1 cellular context compared by ENCODE assay signal in the genomic region with DNA sequence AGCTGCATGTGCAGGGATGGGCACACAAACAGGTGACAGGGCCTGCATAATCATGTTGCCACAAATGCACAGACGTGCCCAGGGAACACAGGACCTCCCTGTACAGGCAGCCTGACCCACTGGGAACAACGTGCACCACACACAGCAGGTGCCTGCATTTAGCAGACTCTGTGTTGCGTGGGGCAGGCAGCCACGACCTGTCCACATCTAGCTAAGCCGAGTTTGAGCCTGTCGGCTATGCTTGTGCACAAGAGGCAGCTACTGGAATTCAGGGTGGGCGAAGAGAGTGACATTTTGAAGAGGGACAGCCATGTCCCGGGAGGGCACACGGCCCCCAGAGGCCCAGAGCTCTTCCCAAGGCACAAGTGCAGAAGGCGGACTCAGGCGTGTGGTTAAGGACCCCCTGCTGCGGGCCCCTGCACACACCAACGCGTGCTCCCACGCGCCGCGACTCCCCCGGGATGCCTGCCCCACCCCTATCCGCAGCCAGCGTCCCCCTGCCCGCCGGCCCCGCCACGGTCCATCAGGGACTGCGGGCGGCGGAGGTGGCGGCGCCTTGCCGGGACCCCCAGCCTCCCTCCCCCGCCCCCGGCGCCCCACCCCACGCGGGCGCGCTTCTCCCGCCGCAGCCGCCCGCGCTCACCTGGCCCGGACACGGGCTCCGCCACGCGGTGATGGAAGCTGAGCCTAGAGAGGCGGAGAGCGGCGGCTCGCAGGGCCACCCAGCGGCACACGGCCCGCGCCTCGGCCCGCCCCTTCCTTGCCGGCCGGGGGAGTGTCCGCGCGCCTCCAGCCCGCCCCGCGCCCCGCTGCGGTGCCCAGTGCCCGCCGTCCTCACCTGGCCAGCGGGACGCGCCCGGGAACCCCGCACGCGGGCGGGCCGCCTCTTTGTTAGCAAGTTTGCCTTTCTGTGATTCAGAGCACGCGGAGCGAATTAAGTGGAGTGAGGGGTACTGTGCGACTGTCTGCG.
TF ChIP-seq lines count a peak whose summit lies in the region.

No MANE protein-coding gene starts in this region.

TF ChIP-seq in HEK293, 187 proteins besides CTCF, POLR2A, EP300 and RAD21 (continued from another document):
- TF ChIP-seq, protein P1, sequence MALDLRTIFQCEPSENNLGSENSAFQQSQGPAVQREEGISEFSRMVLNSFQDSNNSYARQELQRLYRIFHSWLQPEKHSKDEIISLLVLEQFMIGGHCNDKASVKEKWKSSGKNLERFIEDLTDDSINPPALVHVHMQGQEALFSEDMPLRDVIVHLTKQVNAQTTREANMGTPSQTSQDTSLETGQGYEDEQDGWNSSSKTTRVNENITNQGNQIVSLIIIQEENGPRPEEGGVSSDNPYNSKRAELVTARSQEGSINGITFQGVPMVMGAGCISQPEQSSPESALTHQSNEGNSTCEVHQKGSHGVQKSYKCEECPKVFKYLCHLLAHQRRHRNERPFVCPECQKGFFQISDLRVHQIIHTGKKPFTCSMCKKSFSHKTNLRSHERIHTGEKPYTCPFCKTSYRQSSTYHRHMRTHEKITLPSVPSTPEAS (tag by site-specific recombination; IDR thresholded peaks at IDR 0.05) = no peak
- TF ChIP-seq ZNF16 (tag by site-specific recombination; IDR thresholded peaks at IDR 0.05; ENCODE audit: low read depth) = no peak
- TF ChIP-seq, protein P2, sequence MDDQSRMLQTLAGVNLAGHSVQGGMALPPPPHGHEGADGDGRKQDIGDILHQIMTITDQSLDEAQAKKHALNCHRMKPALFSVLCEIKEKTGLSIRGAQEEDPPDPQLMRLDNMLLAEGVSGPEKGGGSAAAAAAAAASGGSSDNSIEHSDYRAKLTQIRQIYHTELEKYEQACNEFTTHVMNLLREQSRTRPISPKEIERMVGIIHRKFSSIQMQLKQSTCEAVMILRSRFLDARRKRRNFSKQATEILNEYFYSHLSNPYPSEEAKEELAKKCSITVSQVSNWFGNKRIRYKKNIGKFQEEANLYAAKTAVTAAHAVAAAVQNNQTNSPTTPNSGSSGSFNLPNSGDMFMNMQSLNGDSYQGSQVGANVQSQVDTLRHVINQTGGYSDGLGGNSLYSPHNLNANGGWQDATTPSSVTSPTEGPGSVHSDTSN (CRISPR knock-in tag; IDR thresholded peaks at IDR 0.05) = 0 out of 2 replicates have a peak, but pooled peaks have one; percentile 35
- TF ChIP-seq, protein P3, sequence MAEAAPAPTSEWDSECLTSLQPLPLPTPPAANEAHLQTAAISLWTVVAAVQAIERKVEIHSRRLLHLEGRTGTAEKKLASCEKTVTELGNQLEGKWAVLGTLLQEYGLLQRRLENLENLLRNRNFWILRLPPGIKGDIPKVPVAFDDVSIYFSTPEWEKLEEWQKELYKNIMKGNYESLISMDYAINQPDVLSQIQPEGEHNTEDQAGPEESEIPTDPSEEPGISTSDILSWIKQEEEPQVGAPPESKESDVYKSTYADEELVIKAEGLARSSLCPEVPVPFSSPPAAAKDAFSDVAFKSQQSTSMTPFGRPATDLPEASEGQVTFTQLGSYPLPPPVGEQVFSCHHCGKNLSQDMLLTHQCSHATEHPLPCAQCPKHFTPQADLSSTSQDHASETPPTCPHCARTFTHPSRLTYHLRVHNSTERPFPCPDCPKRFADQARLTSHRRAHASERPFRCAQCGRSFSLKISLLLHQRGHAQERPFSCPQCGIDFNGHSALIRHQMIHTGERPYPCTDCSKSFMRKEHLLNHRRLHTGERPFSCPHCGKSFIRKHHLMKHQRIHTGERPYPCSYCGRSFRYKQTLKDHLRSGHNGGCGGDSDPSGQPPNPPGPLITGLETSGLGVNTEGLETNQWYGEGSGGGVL (tag by site-specific recombination; IDR thresholded peaks at IDR 0.05) = no peak
- TF ChIP-seq ZNF341 (tag by site-specific recombination; IDR thresholded peaks at IDR 0.05; ENCODE audit: low read depth) = no peak
- TF ChIP-seq ZNF558 (tag by site-specific recombination; IDR thresholded peaks at IDR 0.05) = no peak
- no peak for TF ChIP-seq HOXC10 (CRISPR knock-in tag; IDR thresholded peaks at IDR 0.05)
- no peak for TF ChIP-seq ZNF707 (tag by site-specific recombination; IDR thresholded peaks at IDR 0.05)
- no peak for TF ChIP-seq ZNF624 (tag by site-specific recombination; IDR thresholded peaks at IDR 0.05)
- TF ChIP-seq ZNF701 (tag by site-specific recombination; IDR thresholded peaks at IDR 0.05) = no peak
- TF ChIP-seq ZIC2 (tag by site-specific recombination; IDR thresholded peaks at IDR 0.05) = peak; percentile 46
- peak; percentile 79 for TF ChIP-seq ZBTB8A (tag by site-specific recombination; IDR thresholded peaks at IDR 0.05)
- peak; percentile 95 for TF ChIP-seq ZFHX2 (tag by site-specific recombination; conservative IDR thresholded peaks at IDR 0.05)
- TF ChIP-seq, protein P4, sequence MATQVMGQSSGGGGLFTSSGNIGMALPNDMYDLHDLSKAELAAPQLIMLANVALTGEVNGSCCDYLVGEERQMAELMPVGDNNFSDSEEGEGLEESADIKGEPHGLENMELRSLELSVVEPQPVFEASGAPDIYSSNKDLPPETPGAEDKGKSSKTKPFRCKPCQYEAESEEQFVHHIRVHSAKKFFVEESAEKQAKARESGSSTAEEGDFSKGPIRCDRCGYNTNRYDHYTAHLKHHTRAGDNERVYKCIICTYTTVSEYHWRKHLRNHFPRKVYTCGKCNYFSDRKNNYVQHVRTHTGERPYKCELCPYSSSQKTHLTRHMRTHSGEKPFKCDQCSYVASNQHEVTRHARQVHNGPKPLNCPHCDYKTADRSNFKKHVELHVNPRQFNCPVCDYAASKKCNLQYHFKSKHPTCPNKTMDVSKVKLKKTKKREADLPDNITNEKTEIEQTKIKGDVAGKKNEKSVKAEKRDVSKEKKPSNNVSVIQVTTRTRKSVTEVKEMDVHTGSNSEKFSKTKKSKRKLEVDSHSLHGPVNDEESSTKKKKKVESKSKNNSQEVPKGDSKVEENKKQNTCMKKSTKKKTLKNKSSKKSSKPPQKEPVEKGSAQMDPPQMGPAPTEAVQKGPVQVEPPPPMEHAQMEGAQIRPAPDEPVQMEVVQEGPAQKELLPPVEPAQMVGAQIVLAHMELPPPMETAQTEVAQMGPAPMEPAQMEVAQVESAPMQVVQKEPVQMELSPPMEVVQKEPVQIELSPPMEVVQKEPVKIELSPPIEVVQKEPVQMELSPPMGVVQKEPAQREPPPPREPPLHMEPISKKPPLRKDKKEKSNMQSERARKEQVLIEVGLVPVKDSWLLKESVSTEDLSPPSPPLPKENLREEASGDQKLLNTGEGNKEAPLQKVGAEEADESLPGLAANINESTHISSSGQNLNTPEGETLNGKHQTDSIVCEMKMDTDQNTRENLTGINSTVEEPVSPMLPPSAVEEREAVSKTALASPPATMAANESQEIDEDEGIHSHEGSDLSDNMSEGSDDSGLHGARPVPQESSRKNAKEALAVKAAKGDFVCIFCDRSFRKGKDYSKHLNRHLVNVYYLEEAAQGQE (tag by site-specific recombination; IDR thresholded peaks at IDR 0.05) = no peak
- no peak for TF ChIP-seq GFI1B (tag by site-specific recombination; IDR thresholded peaks at IDR 0.05)
- TF ChIP-seq, protein P5, sequence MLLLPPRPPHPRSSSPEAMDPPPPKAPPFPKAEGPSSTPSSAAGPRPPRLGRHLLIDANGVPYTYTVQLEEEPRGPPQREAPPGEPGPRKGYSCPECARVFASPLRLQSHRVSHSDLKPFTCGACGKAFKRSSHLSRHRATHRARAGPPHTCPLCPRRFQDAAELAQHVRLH (tag by site-specific recombination; IDR thresholded peaks at IDR 0.05) = no peak
- TF ChIP-seq REPIN1 (tag by site-specific recombination; IDR thresholded peaks at IDR 0.05; ENCODE audit: low read depth) = no peak
- TF ChIP-seq ZNF223 (tag by site-specific recombination; IDR thresholded peaks at IDR 0.05) = no peak
- TF ChIP-seq, protein P6, sequence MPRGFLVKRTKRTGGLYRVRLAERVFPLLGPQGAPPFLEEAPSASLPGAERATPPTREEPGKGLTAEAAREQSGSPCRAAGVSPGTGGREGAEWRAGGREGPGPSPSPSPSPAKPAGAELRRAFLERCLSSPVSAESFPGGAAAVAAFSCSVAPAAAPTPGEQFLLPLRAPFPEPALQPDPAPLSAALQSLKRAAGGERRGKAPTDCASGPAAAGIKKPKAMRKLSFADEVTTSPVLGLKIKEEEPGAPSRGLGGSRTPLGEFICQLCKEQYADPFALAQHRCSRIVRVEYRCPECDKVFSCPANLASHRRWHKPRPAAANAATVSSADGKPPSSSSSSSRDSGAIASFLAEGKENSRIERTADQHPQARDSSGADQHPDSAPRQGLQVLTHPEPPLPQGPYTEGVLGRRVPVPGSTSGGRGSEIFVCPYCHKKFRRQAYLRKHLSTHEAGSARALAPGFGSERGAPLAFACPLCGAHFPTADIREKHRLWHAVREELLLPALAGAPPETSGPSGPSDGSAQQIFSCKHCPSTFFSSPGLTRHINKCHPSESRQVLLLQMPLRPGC (tag by site-specific recombination; IDR thresholded peaks at IDR 0.05) = no peak
- TF ChIP-seq ZXDB (tag by site-specific recombination; IDR thresholded peaks at IDR 0.05) = no peak
- TF ChIP-seq, protein P7, sequence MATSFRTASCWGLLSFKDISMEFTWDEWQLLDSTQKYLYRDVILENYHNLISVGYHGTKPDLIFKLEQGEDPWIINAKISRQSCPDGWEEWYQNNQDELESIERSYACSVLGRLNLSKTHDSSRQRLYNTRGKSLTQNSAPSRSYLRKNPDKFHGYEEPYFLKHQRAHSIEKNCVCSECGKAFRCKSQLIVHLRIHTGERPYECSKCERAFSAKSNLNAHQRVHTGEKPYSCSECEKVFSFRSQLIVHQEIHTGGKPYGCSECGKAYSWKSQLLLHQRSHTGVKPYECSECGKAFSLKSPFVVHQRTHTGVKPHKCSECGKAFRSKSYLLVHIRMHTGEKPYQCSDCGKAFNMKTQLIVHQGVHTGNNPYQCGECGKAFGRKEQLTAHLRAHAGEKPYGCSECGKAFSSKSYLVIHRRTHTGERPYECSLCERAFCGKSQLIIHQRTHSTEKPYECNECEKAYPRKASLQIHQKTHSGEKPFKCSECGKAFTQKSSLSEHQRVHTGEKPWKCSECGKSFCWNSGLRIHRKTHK (tag by site-specific recombination; IDR thresholded peaks at IDR 0.05) = no peak
- peak; percentile 37; the same call in 1 of the 2 replicates for TF ChIP-seq KLF10 (tag by site-specific recombination; IDR thresholded peaks at IDR 0.05)
TF ChIP-seq in HEK293: peak in this region for 10.
